In the genomic region with DNA sequence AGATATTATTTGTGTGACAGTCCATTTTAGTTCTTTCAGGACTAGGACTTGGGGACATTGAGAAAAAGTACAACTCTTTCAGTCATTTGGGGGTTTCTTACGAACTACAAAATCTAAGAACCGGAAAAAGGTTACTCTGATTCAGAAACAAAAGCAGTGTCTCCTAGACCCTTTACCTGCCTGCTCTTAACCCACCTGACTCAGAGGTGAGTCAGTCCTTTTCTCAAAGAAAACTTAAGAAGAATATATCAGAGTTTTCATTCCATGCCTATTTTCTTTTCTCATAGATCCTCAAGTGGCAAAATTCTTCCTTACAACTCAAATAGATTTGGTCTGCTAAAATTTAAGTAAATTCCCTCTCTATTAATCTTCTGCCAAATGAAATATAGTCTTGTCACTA, we compare ENCODE assay signal across 28 cellular contexts.
"Had no signal": no experiment of that assay in that cellular context is flagged by ENCODE, and none has a peak within 500 bp of the region (broad histone marks: within the 10 kb centered on the region; RNA-seq: fewer than 3 reads in every experiment).

No MANE protein-coding gene starts in this region.

- H3K9me3 ChIP-seq: ascending aorta had no signal

- H3K4me2 ChIP-seq: KMS-11 had no signal

- H3K4me1 ChIP-seq: ascending aorta had no signal

- DNase-seq: activated CD4-positive, alpha-beta memory T cell treated with anti-CD3 and anti-CD28 coated beads, Interleukin-2, amount 10 ng/mL, durations not matched to agents 7 days and 5 days; activated CD4-positive, alpha-beta T cell treated with anti-CD3 and anti-CD28 coated beads for 1 hour; activated CD4-positive, alpha-beta T cell treated with anti-CD3 and anti-CD28 coated beads for 48 hours; activated CD4-positive, CD25-positive, alpha-beta regulatory T cell; activated CD8-positive, alpha-beta memory T cell treated with anti-CD3 and anti-CD28 coated beads for 24 hours; activated CD8-positive, alpha-beta memory T cell treated with anti-CD3 and anti-CD28 coated beads, Interleukin-2, amount 10 ng/mL, durations not matched to agents 7 days and 5 days; activated CD8-positive, alpha-beta memory T cell treated with anti-CD3 and anti-CD28 coated beads, Interleukin-2, amount 50 U/mL, for 48 hours; activated effector memory CD4-positive, alpha-beta T cell treated with Interleukin-2 at 50 U/mL for 16 hours; activated naive CD4-positive, alpha-beta T cell; activated naive CD8-positive, alpha-beta T cell treated with anti-CD3 and anti-CD28 coated beads, Interleukin-2, amount 10 ng/mL, durations not matched to agents 7 days and 5 days; activated T-cell treated with anti-CD3 and anti-CD28 coated beads, Interleukin-2, amount 50 U/mL, for 48 hours; amygdala; caudate nucleus; cerebellar nuclear complex; NCI-H1105; NCI-H1436; NCI-H1694; NCI-H1930; NCI-H2081 treated with DMSO at 0.1 percent for 48 hours; NCI-H226; NCI-H446 treated with DMSO at 0.1 percent for 48 hours; NCI-H524; SIG-M5; T-cell; T-helper 17 cell had no signal

- H3K9ac ChIP-seq: KMS-11 had no signal

- H3K4me3 ChIP-seq: ascending aorta had no signal

- H3K27me3 ChIP-seq: ascending aorta had no signal

- H3K27ac ChIP-seq: ascending aorta, KMS-11, VCaP had no signal
